In genomic region chr2:86372641-86373502, GRCh38 we compare ENCODE assay signal across 8 cellular contexts. TPM values are rescaled to one million over a fixed set of nuclear protein-coding genes. Genes with fewer than 3 reads are reported as not detected.
A peak's percentile ranks its signal among the peaks of the same experiment; 100 is the strongest.
DNase-seq lines count a peak whose midpoint lies in the region; ATAC-seq, FAIRE-seq and TF ChIP-seq lines count a peak whose summit lies in the region.

No MANE protein-coding gene starts in this region.

- H3K27ac ChIP-seq in psoas muscle: no peak overlapping the region

- peak; percentile 38 for FAIRE-seq in HTR-8/SVneo (lab: Jason Lieb, UNC)

- DNase-seq in D341Med (ENCODE audit: low spot score) (peak; percentile 72), HTR-8/SVneo (ENCODE audit: insufficient read length, low spot score) (peak; percentile 49), SK-MEL-5 (ENCODE audit: low read depth, low spot score) (peak; percentile 91), fibroblast of villous mesenchyme (ENCODE audit: low read depth) (peak; percentile 53), psoas muscle (no peak)

- no peaks in the 10 kb centered on the region for H3K4me1 ChIP-seq in psoas muscle

- intact Hi-C loops in psoas muscle (cut with DNase I): no loop called here

- no peaks in the 10 kb centered on the region for H3K9me3 ChIP-seq in psoas muscle

- 25 to 37% (median 26%) methylated on average over 4 of the region's 4 CpGs for WGBS in psoas muscle, 3 donors

- no peaks in the 10 kb centered on the region for H3K36me3 ChIP-seq in psoas muscle (ENCODE audit: insufficient read depth in 1 of 2, low read depth in 1 of 2)

- ATAC-seq in psoas muscle (peak; percentile 64 to 82 (median 76)), GM18498 (IDR thresholded peaks at IDR 0.05; ENCODE audit: unreplicated experiment) (no peak), GM18517 (IDR thresholded peaks at IDR 0.05; ENCODE audit: unreplicated experiment) (no peak), GM21576 (IDR thresholded peaks at IDR 0.05; ENCODE audit: unreplicated experiment) (no peak)

- H3K4me3 ChIP-seq in fibroblast of villous mesenchyme (ENCODE audit: low read depth, low read length) (no peak overlapping the region), psoas muscle (no peak overlapping the region)

- TF ChIP-seq CTCF in fibroblast of villous mesenchyme (IDR thresholded peaks at IDR 0.05; ENCODE audit: insufficient read depth, low read depth, low read length) (peak; percentile 77), psoas muscle (IDR thresholded peaks at IDR 0.05) (peak; percentile 59)

- in situ Hi-C loops in SK-MEL-5 (cut with HindIII; ENCODE audit: low pct_unique_long_range_greater_than_20kb, low sequenced_read_pairs): no loop called here

- no peaks in the 10 kb centered on the region for H3K27me3 ChIP-seq in psoas muscle (ENCODE audit: insufficient read depth in 3 of 3, low read length in 2 of 3)

RNA-seq across cellular contexts. Expression of gene REEP1, which starts 35.4 kb away (rescaled TPM):
- 1.0 and 2.0 TPM in 2 replicates for total RNA-seq in SK-MEL-5 (2014; rRNA removed; shearing (Covaris generic))
- 0.82 and 0.84 TPM in 2 replicates for polyA plus RNA-seq in SK-MEL-5 (2015; cell fraction: cytosol; rRNA removed)
- polyA plus RNA-seq in SK-MEL-5 (2015; cell fraction: nucleus; rRNA removed): 0.41 and 0.94 TPM in 2 replicates
- total RNA-seq in fibroblast of villous mesenchyme (under 0.01 TPM in 1 of 2 replicates, not detected in the other), psoas muscle (10 to 100 TPM in 2 of 4 donors, 1 to 10 TPM in 2; 4.1 to 16.1 (median 9.7) TPM)
- 1 to 10 TPM; 1.2 to 8.2 (median 4.8) TPM for polyA plus RNA-seq in psoas muscle

Comparison
In these comparisons a context has a peak if more than half of its experiments do, and no peak if none do; other contexts are left out.
1. DNase-seq: peak in D341Med (single experiment), HTR-8/SVneo (single experiment), SK-MEL-5 (single experiment) and fibroblast of villous mesenchyme (single experiment); none in psoas muscle (0 of 2).
2. ATAC-seq: peak in psoas muscle (4 of 4); none in GM18498 (single experiment), GM18517 (single experiment) and GM21576 (single experiment).